11 cellular contexts compared by ENCODE assay signal in genomic region chr2:12861344-12861942, GRCh38.
DNase-seq lines count a peak whose midpoint lies in the region; ATAC-seq and TF ChIP-seq lines count a peak whose summit lies in the region.
"Had no signal": no experiment of that assay in that cellular context is flagged by ENCODE, and none has a peak within 500 bp of the region (broad histone marks: within the 10 kb centered on the region; RNA-seq: fewer than 3 reads in every experiment).

No MANE protein-coding gene starts in this region.

- peaks cover 9% of the 10 kb centered on the region for H3K27me3 Mint-ChIP-seq in activated naive CD8-positive, alpha-beta T cell treated with anti-CD3 and anti-CD28 coated beads, Interleukin-2, amount 50 U/mL, for 24 hours
- H3K27me3 Mint-ChIP-seq: activated naive CD4-positive, alpha-beta T cell treated with anti-CD3 and anti-CD28 coated beads, Interleukin-2, amount 50 U/mL, for 24 hours had no signal

- intact Hi-C loops in lower lobe of right lung (cut with DNase I) (no loop called here), lower leg skin (cut with DNase I; ENCODE audit: low total_unique reads) (no loop called here)

- DNase-seq in HCEC 1CT (peak; percentile 73), lower lobe of right lung (no peak), AML-193 (lab: John Stamatoyannopoulos, UW) (no peak), GM10266 (ENCODE audit: extremely low spot score) (no peak), lower leg skin (ENCODE audit: low spot score in 2 of 2) (no peak)
- DNase-seq in activated naive CD8-positive, alpha-beta T cell treated with anti-CD3 and anti-CD28 coated beads, Interleukin-2, amount 50 U/mL, for 24 hours, result no peak
- no peak for DNase-seq in activated effector memory CD4-positive, alpha-beta T cell treated with anti-CD3 and anti-CD28 coated beads, Interleukin-2, amount 50 U/mL, for 16 hours
- DNase-seq: erythroblast, uterus had no signal

- H3K9me3 ChIP-seq in BLaER1 treated with 17β-estradiol and CSF1 and Interleukin-3, amounts not matched to agents 10 nM and 100 nM (replicated peaks in 1 of 11), result peaks cover 49 to 73% (median 59%) of the 10 kb centered on the region in 11 experiments
- H3K9me3 ChIP-seq in lower lobe of right lung, result peaks cover 10% of the 10 kb centered on the region
- H3K9me3 ChIP-seq: uterus had no signal

- no peak for TF ChIP-seq POLR2A in lower leg skin (IDR thresholded peaks at IDR 0.05)

- peak overlapping the region in 7 of 11 experiments; percentile 14 to 63 (median 45); a peak in 11 of 22 replicates for H3K27ac ChIP-seq in BLaER1 treated with 17β-estradiol and CSF1 and Interleukin-3, amounts not matched to agents 10 nM and 100 nM
- H3K27ac ChIP-seq in lower lobe of right lung, result peak overlapping the region; percentile 40

- peaks cover 0 to 8% (median 0%) of the 10 kb centered on the region in 11 experiments; a peak in 4 of 22 replicates for H3K36me3 ChIP-seq in BLaER1 treated with 17β-estradiol and CSF1 and Interleukin-3, amounts not matched to agents 10 nM and 100 nM
- no peaks in the 10 kb centered on the region for H3K36me3 ChIP-seq in lower lobe of right lung
- H3K36me3 ChIP-seq: uterus had no signal

- no peak overlapping the region for H3K4me3 ChIP-seq in BLaER1 treated with 17β-estradiol and CSF1 and Interleukin-3, amounts not matched to agents 10 nM and 100 nM
- no peak overlapping the region for H3K4me3 ChIP-seq in lower lobe of right lung
- H3K4me3 ChIP-seq in lower leg skin (ENCODE audit: low read depth, poor library complexity, severe bottlenecking), result no peak overlapping the region
- H3K4me3 ChIP-seq: uterus had no signal

- H3K4me3 Mint-ChIP-seq in activated naive CD8-positive, alpha-beta T cell treated with anti-CD3 and anti-CD28 coated beads, Interleukin-2, amount 50 U/mL, for 24 hours, result no peak overlapping the region
- H3K4me3 Mint-ChIP-seq: activated naive CD4-positive, alpha-beta T cell treated with anti-CD3 and anti-CD28 coated beads, Interleukin-2, amount 50 U/mL, for 24 hours had no signal

- no peaks in the 10 kb centered on the region for H4K20me1 ChIP-seq in BLaER1 treated with 17β-estradiol and CSF1 and Interleukin-3, amounts not matched to agents 10 nM and 100 nM

- H3K4me2 ChIP-seq in BLaER1 treated with 17β-estradiol and CSF1 and Interleukin-3, amounts not matched to agents 10 nM and 100 nM, result peak overlapping the region in 9 of 11 experiments; percentile 5 to 67 (median 35); a peak in 15 of 22 replicates

- peaks cover 11% of the 10 kb centered on the region for H3K36me3 Mint-ChIP-seq in activated naive CD8-positive, alpha-beta T cell treated with anti-CD3 and anti-CD28 coated beads, Interleukin-2, amount 50 U/mL, for 24 hours (ENCODE audit: low read depth)

- no peak overlapping the region for H3K9ac ChIP-seq in BLaER1 treated with 17β-estradiol and CSF1 and Interleukin-3, amounts not matched to agents 10 nM and 100 nM

- peaks cover 19 to 41% (median 28%) of the 10 kb centered on the region in 10 experiments for H3K4me1 ChIP-seq in BLaER1 treated with 17β-estradiol and CSF1 and Interleukin-3, amounts not matched to agents 10 nM and 100 nM
- H3K4me1 ChIP-seq in lower lobe of right lung, result peaks cover 19% of the 10 kb centered on the region
- H3K4me1 ChIP-seq: uterus had no signal

- ATAC-seq in activated naive CD8-positive, alpha-beta T cell treated with anti-CD3 and anti-CD28 coated beads, Interleukin-2, amount 50 U/mL, for 24 hours, result peak; percentile 39
- ATAC-seq in lower lobe of right lung, result no peak

- TF ChIP-seq CTCF in lower lobe of right lung (IDR thresholded peaks at IDR 0.05) (no peak), GM10266 (IDR thresholded peaks at IDR 0.05; ENCODE audit: control insufficient read depth, insufficient read depth, low read depth, missing control alignments) (no peak), lower leg skin (IDR thresholded peaks at IDR 0.05) (no peak)

- peaks cover 14% of the 10 kb centered on the region for H3K4me1 Mint-ChIP-seq in activated naive CD8-positive, alpha-beta T cell treated with anti-CD3 and anti-CD28 coated beads, Interleukin-2, amount 50 U/mL, for 24 hours

- no peak overlapping the region for H3K27ac Mint-ChIP-seq in activated naive CD8-positive, alpha-beta T cell treated with anti-CD3 and anti-CD28 coated beads, Interleukin-2, amount 50 U/mL, for 24 hours

- no peaks in the 10 kb centered on the region for H3K27me3 ChIP-seq in BLaER1 treated with 17β-estradiol and CSF1 and Interleukin-3, amounts not matched to agents 10 nM and 100 nM
- H3K27me3 ChIP-seq in lower lobe of right lung (ENCODE audit: low read depth), result no peaks in the 10 kb centered on the region
- H3K27me3 ChIP-seq: uterus had no signal

- WGBS in lower leg skin, 2 donors, result 77 to 79% methylated on average over 2 of the region's 2 CpGs

- H3K9me3 Mint-ChIP-seq in activated naive CD8-positive, alpha-beta T cell treated with anti-CD3 and anti-CD28 coated beads, Interleukin-2, amount 50 U/mL, for 24 hours, result peaks cover 36% of the 10 kb centered on the region
